Comparison of ENCODE assay signal across 17 cellular contexts in genomic region chr22:31504282-31504681, GRCh38. TPM values are rescaled to one million over a fixed set of nuclear protein-coding genes. Genes with fewer than 3 reads are reported as not detected.
DNase-seq lines count a peak whose midpoint lies in the region; ATAC-seq and TF ChIP-seq lines count a peak whose summit lies in the region.
"Had no signal": no experiment of that assay in that cellular context is flagged by ENCODE, and none has a peak within 500 bp of the region (broad histone marks: within the 10 kb centered on the region; RNA-seq: fewer than 3 reads in every experiment).

No MANE protein-coding gene starts in this region.

- H4K20me1 ChIP-seq in osteoblast (ENCODE audit: insufficient read depth, low read length), result no peaks in the 10 kb centered on the region

- peaks cover 7% of the 10 kb centered on the region for H3K9me3 Mint-ChIP-seq in activated naive CD8-positive, alpha-beta T cell (ENCODE audit: low read depth)
- peaks cover 3% of the 10 kb centered on the region for H3K9me3 Mint-ChIP-seq in activated naive CD8-positive, alpha-beta T cell treated with anti-CD3 and anti-CD28 coated beads for 36 hours

- in situ Hi-C loops in KBM-7 (cut with MboI; ENCODE audit: low pct_unique_long_range_greater_than_20kb, low sequenced_read_pairs), result no loop called here

- peak overlapping the region; percentile 20 for H3K4me3 Mint-ChIP-seq in activated naive CD8-positive, alpha-beta T cell
- no peak overlapping the region for H3K4me3 Mint-ChIP-seq in activated naive CD8-positive, alpha-beta T cell treated with anti-CD3 and anti-CD28 coated beads for 36 hours
- H3K4me3 Mint-ChIP-seq: T-helper 2 cell treated with Interferon-gamma antibody and Interleukin-4, amounts not matched to agents 5 μg/mL and 100 μg/mL, for 36 hours had no signal

- H3K27me3 Mint-ChIP-seq in activated naive CD8-positive, alpha-beta T cell, result no peaks in the 10 kb centered on the region
- H3K27me3 Mint-ChIP-seq in activated naive CD8-positive, alpha-beta T cell treated with anti-CD3 and anti-CD28 coated beads for 36 hours, result no peaks in the 10 kb centered on the region

- H3K36me3 Mint-ChIP-seq in activated naive CD8-positive, alpha-beta T cell, result peaks cover 18% of the 10 kb centered on the region
- H3K36me3 Mint-ChIP-seq in activated naive CD8-positive, alpha-beta T cell treated with anti-CD3 and anti-CD28 coated beads for 36 hours, result peaks cover 60% of the 10 kb centered on the region

- no peaks in the 10 kb centered on the region for H3K36me3 ChIP-seq in osteoblast (ENCODE audit: insufficient read depth, low read length)

- H3K27ac Mint-ChIP-seq in activated naive CD8-positive, alpha-beta T cell, result peak overlapping the region; percentile 66
- H3K27ac Mint-ChIP-seq in activated naive CD8-positive, alpha-beta T cell treated with anti-CD3 and anti-CD28 coated beads for 36 hours, result no peak overlapping the region
- H3K27ac Mint-ChIP-seq: T-helper 2 cell treated with Interferon-gamma antibody and Interleukin-4, amounts not matched to agents 5 μg/mL and 100 μg/mL, for 36 hours had no signal

- no peak overlapping the region for H3K4me2 ChIP-seq in osteoblast (ENCODE audit: insufficient read depth, low read length)

- no peak overlapping the region for H3K4me3 ChIP-seq in choroid plexus epithelial cell (ENCODE audit: low read depth, low read length)
- H3K4me3 ChIP-seq in osteoblast (ENCODE audit: insufficient read depth, low read length), result no peak overlapping the region
- H3K4me3 ChIP-seq: MG63 had no signal

- H3K27ac ChIP-seq in osteoblast (ENCODE audit: low read depth, low read length), result peak overlapping the region; percentile 1

- no peak for DNase-seq in activated naive CD8-positive, alpha-beta T cell treated with anti-CD3 and anti-CD28 coated beads for 36 hours
- DNase-seq in M059J (ENCODE audit: low read depth), result peak; percentile 46
- peak; percentile 63 for DNase-seq in choroid plexus epithelial cell (ENCODE audit: low read depth)
- DNase-seq in osteoblast (ENCODE audit: insufficient read length, low spot score, missing footprints), result no peak
- DNase-seq in sciatic nerve (ENCODE audit: low spot score), result no peak
- DNase-seq in HuH-7.5 (ENCODE audit: low spot score), result no peak
- DNase-seq in KBM-7, result no peak
- DNase-seq: activated CD4-positive, alpha-beta T cell treated with anti-CD3 and anti-CD28 coated beads for 48 hours; AML-193; aorta; H7; hippocampal formation; MG63; NCI-H2081 treated with DMSO at 0.1 percent for 48 hours; NCI-H524 treated with DMSO at 0.1 percent for 48 hours had no signal

- ATAC-seq in sciatic nerve, result no peak

- peaks cover 16% of the 10 kb centered on the region for H3K4me1 ChIP-seq in osteoblast (ENCODE audit: insufficient read depth, low read length)

- no peaks in the 10 kb centered on the region for H3K9me3 ChIP-seq in osteoblast (ENCODE audit: low read depth, low read length)

- no peaks in the 10 kb centered on the region for H3K27me3 ChIP-seq in osteoblast (ENCODE audit: insufficient read depth, low read length)
- H3K27me3 ChIP-seq: MG63 had no signal

- intact Hi-C loops in sciatic nerve (cut with DNase I), result no loop called here

- peaks cover 36% of the 10 kb centered on the region for H3K79me2 ChIP-seq in osteoblast (ENCODE audit: insufficient read depth, low read length)

- peaks cover 71% of the 10 kb centered on the region for H3K4me1 Mint-ChIP-seq in activated naive CD8-positive, alpha-beta T cell (ENCODE audit: low read depth)
- H3K4me1 Mint-ChIP-seq in activated naive CD8-positive, alpha-beta T cell treated with anti-CD3 and anti-CD28 coated beads for 36 hours, result peaks cover 64% of the 10 kb centered on the region

- TF ChIP-seq CTCF in choroid plexus epithelial cell (conservative IDR thresholded peaks at IDR 0.05; ENCODE audit: low read depth, low read length), result no peak
- TF ChIP-seq CTCF in osteoblast (IDR thresholded peaks at IDR 0.05; ENCODE audit: extremely low read depth, low read depth, low read length), result no peak

- H2AFZ ChIP-seq in osteoblast (ENCODE audit: low read length), result peak overlapping the region; percentile 66

RNA-seq across cellular contexts. Expression of gene SFI1, which starts 7.9 kb away (rescaled TPM):
- total RNA-seq in activated naive CD8-positive, alpha-beta T cell treated with anti-CD3 and anti-CD28 coated beads for 36 hours, result 100 to 1,000 TPM; 110 to 122 TPM
- 4.7 and 5.0 TPM in 2 replicates for total RNA-seq in M059J (2014; rRNA removed; shearing (Covaris generic))
- total RNA-seq in osteoblast, result 16.6 and 18.3 TPM in 2 replicates
- total RNA-seq in sciatic nerve, result 49.8 TPM

RNA-seq across cellular contexts. Expression of gene EIF4ENIF1, which starts 14.6 kb away (rescaled TPM):
- total RNA-seq in activated naive CD8-positive, alpha-beta T cell treated with anti-CD3 and anti-CD28 coated beads for 36 hours, result 10 to 100 TPM; 31.3 to 38.8 TPM
- total RNA-seq in M059J (2014; rRNA removed; shearing (Covaris generic)), result 5.8 and 7.4 TPM in 2 replicates
- total RNA-seq in osteoblast, result 13.4 and 15.6 TPM in 2 replicates
- total RNA-seq in sciatic nerve, result 38.9 TPM

Comparison
In these comparisons a context has a peak if more than half of its experiments do, and no peak if none do; other contexts are left out.
1. DNase-seq: peak in M059J (single experiment) and choroid plexus epithelial cell (single experiment); none in activated naive CD8-positive, alpha-beta T cell treated with anti-CD3 and anti-CD28 coated beads for 36 hours (single experiment), osteoblast (single experiment), sciatic nerve (single experiment), HuH-7.5 (single experiment) and KBM-7 (single experiment).